Comparison of ENCODE assay signal across 8 cellular contexts in genomic region chr21:42234464-42235241, GRCh38. TPM values are rescaled to one million over a fixed set of nuclear protein-coding genes. Genes with fewer than 3 reads are reported as not detected.
DNase-seq lines count a peak whose midpoint lies in the region; ATAC-seq, FAIRE-seq and TF ChIP-seq lines count a peak whose summit lies in the region.

No MANE protein-coding gene starts in this region.

- H3K36me3 ChIP-seq in DOHH2 (ENCODE audit: control insufficient read depth, low read length): peaks cover 5% of the 10 kb centered on the region
- H3K36me3 ChIP-seq in endothelial cell of umbilical vein (ENCODE audit: control insufficient read depth in 2 of 2, extremely low read depth in 1 of 2, insufficient read depth in 2 of 2, low read length in 2 of 2): no peaks in the 10 kb centered on the region
- H3K36me3 ChIP-seq in mucosa of rectum (ENCODE audit: control insufficient read depth in 2 of 2, insufficient read depth in 2 of 2, low read length in 2 of 2): peaks cover 0 to 2% of the 10 kb centered on the region in 2 donors

- no peaks in the 10 kb centered on the region for H3K9me3 ChIP-seq in DOHH2 (ENCODE audit: control insufficient read depth, insufficient read depth, low read length)
- H3K9me3 ChIP-seq in endothelial cell of umbilical vein (replicated peaks; ENCODE audit: control insufficient read depth, insufficient read depth, low read length): no peaks in the 10 kb centered on the region
- H3K9me3 ChIP-seq in mucosa of rectum (ENCODE audit: control insufficient read depth in 2 of 2, low read length in 2 of 2): no peaks in the 10 kb centered on the region

- H3K27me3 ChIP-seq in DOHH2 (ENCODE audit: control insufficient read depth, low read length): peaks cover 13% of the 10 kb centered on the region
- peaks cover 0 to 7% of the 10 kb centered on the region in 2 experiments for H3K27me3 ChIP-seq in endothelial cell of umbilical vein (ENCODE audit: control insufficient read depth in 2 of 2, insufficient read depth in 2 of 2, low read length in 2 of 2)
- no peaks in the 10 kb centered on the region for H3K27me3 ChIP-seq in mucosa of rectum (ENCODE audit: control insufficient read depth in 2 of 2, insufficient read depth in 2 of 2, low read length in 2 of 2)

- peak overlapping the region; percentile 62 for H3K4me3 ChIP-seq in DOHH2 (ENCODE audit: low read length)
- peak overlapping the region in 2 of 3 experiments; percentile 29 to 47 for H3K4me3 ChIP-seq in endothelial cell of umbilical vein (replicated peaks in 1 of 3; ENCODE audit: insufficient read depth in 1 of 3, low read depth in 1 of 3, low read length in 3 of 3)
- H3K4me3 ChIP-seq in mucosa of rectum (ENCODE audit: low read length in 2 of 2): peak overlapping the region; percentile 71 to 75

- H4K20me1 ChIP-seq in DOHH2 (ENCODE audit: control insufficient read depth, insufficient read depth, low read depth, low read length): no peaks in the 10 kb centered on the region
- no peaks in the 10 kb centered on the region for H4K20me1 ChIP-seq in endothelial cell of umbilical vein (replicated peaks; ENCODE audit: control insufficient read depth, extremely low read depth, insufficient read depth, low read length)

- peaks cover 74% of the 10 kb centered on the region for H3K4me1 ChIP-seq in DOHH2 (ENCODE audit: control insufficient read depth, low read length)
- peaks cover 26% of the 10 kb centered on the region for H3K4me1 ChIP-seq in endothelial cell of umbilical vein (ENCODE audit: control insufficient read depth, extremely low read depth, insufficient read depth, low read length)
- H3K4me1 ChIP-seq in mucosa of rectum (ENCODE audit: control insufficient read depth in 2 of 2, insufficient read depth in 2 of 2, low read length in 2 of 2): peaks cover 41 to 60% of the 10 kb centered on the region in 2 donors

- no TSS peak for BruUV-seq in endothelial cell of umbilical vein (replicated peaks; lab: Mats Ljungman, UMichigan)

- peaks cover 21% of the 10 kb centered on the region for H3F3A ChIP-seq in DOHH2 (ENCODE audit: control insufficient read depth, insufficient read depth)

- H3K9ac ChIP-seq in endothelial cell of umbilical vein (replicated peaks; ENCODE audit: extremely low read depth, insufficient read depth, low read length): peak overlapping the region; percentile 67
- H3K9ac ChIP-seq in mucosa of rectum (ENCODE audit: low read depth in 1 of 2, low read length in 2 of 2): peak overlapping the region; percentile 80 to 83

- no peak for TF ChIP-seq POLR2A in endothelial cell of umbilical vein (IDR thresholded peaks at IDR 0.05; ENCODE audit: low read depth, low read length)

- intact Hi-C loops in endothelial cell of umbilical vein (cut with micrococcal nuclease): loop anchor here (1.0 kb wide), 1 partner anchor 41 kb away; no protein-coding TSS in a partner anchor

- H3K4me2 ChIP-seq in DOHH2 (ENCODE audit: low read length) (peak overlapping the region; percentile 63), endothelial cell of umbilical vein (ENCODE audit: insufficient read depth, low read length) (peak overlapping the region; percentile 56)

- ATAC-seq in HG03095 (IDR thresholded peaks at IDR 0.05; ENCODE audit: unreplicated experiment): peak; percentile 37
- ATAC-seq in GM18520 (IDR thresholded peaks at IDR 0.05; ENCODE audit: unreplicated experiment): no peak

- H3K79me2 ChIP-seq in DOHH2 (ENCODE audit: control insufficient read depth, low read length) (no peaks in the 10 kb centered on the region), endothelial cell of umbilical vein (ENCODE audit: control insufficient read depth, insufficient read depth, low read length) (no peaks in the 10 kb centered on the region)

- H3K9me1 ChIP-seq in endothelial cell of umbilical vein (replicated peaks; ENCODE audit: control insufficient read depth, extremely low read depth, insufficient read depth, low read length): no peaks in the 10 kb centered on the region

- H2AFZ ChIP-seq in endothelial cell of umbilical vein (ENCODE audit: low read depth, low read length): peak overlapping the region; percentile 77

- CTCF ChIA-PET in endothelial cell of umbilical vein (lab: Charles Lee): interaction anchor here (0.6 to 2.2 kb wide), 9 partner anchors 8 to 90 kb away, joined by 3 to 29 read pairs (median 4); partner anchors contain the start of gene ABCG1

- H3K9me2 ChIP-seq in DOHH2 (replicated peaks; ENCODE audit: control insufficient read depth, low read length): no peaks in the 10 kb centered on the region

- POLR2A ChIA-PET in endothelial cell of umbilical vein (lab: Charles Lee): no interaction called here

- TF ChIP-seq CTCF in DOHH2 (IDR thresholded peaks at IDR 0.05; ENCODE audit: low read depth, low read length, poor library complexity, severe bottlenecking) (no peak), endothelial cell of umbilical vein (IDR thresholded peaks at IDR 0.05; ENCODE audit: extremely low read depth in 1 of 2, insufficient read depth in 1 of 2, low read depth in 1 of 2, low read length in 2 of 2) (no peak)

- peak overlapping the region; percentile 55 for H3K27ac ChIP-seq in DOHH2 (ENCODE audit: low read depth, low read length)
- H3K27ac ChIP-seq in endothelial cell of umbilical vein (ENCODE audit: insufficient read depth, low read depth, low read length): peak overlapping the region; percentile 74
- H3K27ac ChIP-seq in mucosa of rectum (ENCODE audit: low read depth in 2 of 2, low read length in 2 of 2): peak overlapping the region; percentile 88 to 93

- dilution Hi-C loops in endothelial cell of umbilical vein (cut with MboI; ENCODE audit: extremely low pct_ligation_motif_present, low sequenced_read_pairs): no loop called here

- peak; percentile 76 for FAIRE-seq in endothelial cell of umbilical vein (lab: Jason Lieb, UNC)

- DNase-seq in NCI-H82 treated with DMSO at 0.1 percent for 48 hours (lab: John Stamatoyannopoulos, UW; ENCODE audit: unreplicated experiment): peak; percentile 19
- peak; percentile 64 for DNase-seq in activated T-cell treated with anti-CD3 and anti-CD28 coated beads for 1 hour (ENCODE audit: low read depth)
- peak; percentile 52 for DNase-seq in endothelial cell of umbilical vein (ENCODE audit: low read depth, low spot score)
- DNase-seq in stimulated activated CD8-positive, alpha-beta memory T cell treated with anti-CD3 and anti-CD28 coated beads, Interleukin-7, amount 100 ng/mL, for 1 hour (ENCODE audit: low read depth in 2 of 2): peak; percentile 40 to 41

TF ChIP-seq in endothelial cell of umbilical vein, 7 proteins besides CTCF, POLR2A, EP300 and RAD21:
- TF ChIP-seq GATA2 (IDR thresholded peaks at IDR 0.05; ENCODE audit: insufficient read depth, insufficient read length, low read depth, low read length) (no peak), EZH2 (IDR thresholded peaks at IDR 0.05; ENCODE audit: borderline replicate concordance, low read depth, low read length, severe bottlenecking) (no peak)

RNA-seq across cellular contexts. Expression of gene ABCG1, which starts 15.7 kb away (rescaled TPM):
- 19.6 and 21.2 TPM in 2 replicates for total RNA-seq in endothelial cell of umbilical vein
- 6.7 and 8.4 TPM in 2 replicates for polyA plus RNA-seq in endothelial cell of umbilical vein
- polyA plus RNA-seq in endothelial cell of umbilical vein (2011; cell fraction: cytosol; rRNA removed): 6.9 and 7.6 TPM in 2 replicates
- polyA plus RNA-seq in endothelial cell of umbilical vein (2011; cell fraction: nucleus; rRNA removed): 12.5 and 13.7 TPM in 2 replicates
- 18.8 and 40.1 TPM in 2 replicates for polyA plus RNA-seq in endothelial cell of umbilical vein (2012)
- polyA minus RNA-seq in endothelial cell of umbilical vein: 9.5 and 12.1 TPM in 2 replicates
- polyA minus RNA-seq in endothelial cell of umbilical vein (2011; cell fraction: cytosol; rRNA and poly(A)+ RNA removed): 4.0 TPM
- 9.3 and 9.7 TPM in 2 replicates for polyA minus RNA-seq in endothelial cell of umbilical vein (2011; cell fraction: nucleus; rRNA and poly(A)+ RNA removed)
